In the genomic region with DNA sequence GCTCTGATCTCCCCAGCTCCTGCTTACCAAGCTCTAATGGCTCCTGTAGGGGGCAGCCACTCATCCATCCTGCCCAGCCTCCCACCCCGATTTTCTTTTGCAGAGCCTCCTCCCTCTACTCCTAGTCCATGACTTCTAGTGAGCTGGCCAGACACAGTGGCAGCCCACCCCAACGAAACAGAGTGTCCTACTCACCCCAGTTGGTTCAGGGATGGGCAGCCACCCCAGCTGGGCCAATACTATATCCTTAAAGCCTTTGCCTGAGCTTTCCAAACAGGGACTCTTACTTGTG, we compare ENCODE assay signal across 1 cellular context.
TF ChIP-seq lines count a peak whose summit lies in the region.

No MANE protein-coding gene starts in this region.

TF ChIP-seq in H1, 55 proteins besides CTCF, POLR2A, EP300 and RAD21:
- TF ChIP-seq SUZ12 (IDR thresholded peaks at IDR 0.05; ENCODE audit: low read length) (no peak), SIX5 (IDR thresholded peaks at IDR 0.05; ENCODE audit: low read depth, low read length) (no peak), RXRA (IDR thresholded peaks at IDR 0.05; ENCODE audit: insufficient read depth, low read depth, low read length) (no peak), PHF8 (conservative IDR thresholded peaks at IDR 0.05; ENCODE audit: low read depth, low read length) (no peak), SRF (IDR thresholded peaks at IDR 0.05; ENCODE audit: low read depth, low read length) (no peak), SAP30 (IDR thresholded peaks at IDR 0.05; ENCODE audit: insufficient read depth, insufficient replicate concordance, low read length) (no peak), KDM5A (IDR thresholded peaks at IDR 0.05; ENCODE audit: low read length) (no peak), SP4 (IDR thresholded peaks at IDR 0.05; ENCODE audit: low read length) (no peak), CHD1 (IDR thresholded peaks at IDR 0.05; ENCODE audit: low read depth, low read length) (no peak), TAF7 (optimal IDR thresholded peaks at IDR 0.05; ENCODE audit: borderline replicate concordance, low read depth, low read length) (no peak), CBX8 (IDR thresholded peaks at IDR 0.05; ENCODE audit: borderline replicate concordance, low read depth, low read length) (no peak)
- TF ChIP-seq, protein P1, sequence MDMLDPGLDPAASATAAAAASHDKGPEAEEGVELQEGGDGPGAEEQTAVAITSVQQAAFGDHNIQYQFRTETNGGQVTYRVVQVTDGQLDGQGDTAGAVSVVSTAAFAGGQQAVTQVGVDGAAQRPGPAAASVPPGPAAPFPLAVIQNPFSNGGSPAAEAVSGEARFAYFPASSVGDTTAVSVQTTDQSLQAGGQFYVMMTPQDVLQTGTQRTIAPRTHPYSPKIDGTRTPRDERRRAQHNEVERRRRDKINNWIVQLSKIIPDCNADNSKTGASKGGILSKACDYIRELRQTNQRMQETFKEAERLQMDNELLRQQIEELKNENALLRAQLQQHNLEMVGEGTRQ (IDR thresholded peaks at IDR 0.05; ENCODE audit: low read length) = no peak
